Comparison of ENCODE assay signal across 13 cellular contexts in genomic region chr1:13703128-13703513, GRCh38. TPM values are rescaled to one million over a fixed set of nuclear protein-coding genes. Genes with fewer than 3 reads are reported as not detected.
A peak's percentile ranks its signal among the peaks of the same experiment; 100 is the strongest.
DNase-seq lines count a peak whose midpoint lies in the region; ATAC-seq and TF ChIP-seq lines count a peak whose summit lies in the region.
"Had no signal": no experiment of that assay in that cellular context is flagged by ENCODE, and none has a peak within 500 bp of the region (broad histone marks: within the 10 kb centered on the region; RNA-seq: fewer than 3 reads in every experiment).

No MANE protein-coding gene starts in this region.

- H3K4me1 Mint-ChIP-seq in activated naive CD8-positive, alpha-beta T cell (ENCODE audit: low read depth): peaks cover 77% of the 10 kb centered on the region
- peaks cover 6% of the 10 kb centered on the region for H3K4me1 Mint-ChIP-seq in Caco-2 (ENCODE audit: low read depth, unreplicated experiment)

- peak overlapping the region; percentile 77 for H3K4me2 ChIP-seq in BLaER1

- H4K20me1 ChIP-seq in BLaER1: peaks cover 21% of the 10 kb centered on the region; the same call in 1 of the 2 replicates

- peaks cover 9% of the 10 kb centered on the region for H3K36me3 Mint-ChIP-seq in activated naive CD8-positive, alpha-beta T cell
- H3K36me3 Mint-ChIP-seq in Caco-2 (ENCODE audit: insufficient read depth, unreplicated experiment): peaks cover 6% of the 10 kb centered on the region

- TF ChIP-seq CTCF in GM12875 (IDR thresholded peaks at IDR 0.05; ENCODE audit: borderline replicate concordance, insufficient read depth, low read depth, low read length): no peak
- TF ChIP-seq CTCF in gastrocnemius medialis (IDR thresholded peaks at IDR 0.05 in 4 of 5, conservative IDR thresholded peaks at IDR 0.05 in 1 of 5): no peak
- TF ChIP-seq CTCF in Caco-2 (IDR thresholded peaks at IDR 0.05; ENCODE audit: insufficient read depth in 1 of 2, low read depth in 1 of 2, low read length in 1 of 2, severe bottlenecking in 1 of 2, unreplicated experiment in 1 of 2): no peak

- 0 out of 2 replicates have a peak overlapping the region, but pooled peaks have one; percentile 90 for H3K9ac ChIP-seq in BLaER1

- peaks cover 10% of the 10 kb centered on the region; the same call in 1 of the 2 replicates for H3K36me3 ChIP-seq in BLaER1
- no peaks in the 10 kb centered on the region for H3K36me3 ChIP-seq in gastrocnemius medialis
- no peaks in the 10 kb centered on the region for H3K36me3 ChIP-seq in Caco-2 (ENCODE audit: control insufficient read depth, insufficient read depth, low read length)

- H3K9me3 ChIP-seq in BLaER1: peaks cover 3% of the 10 kb centered on the region
- peaks cover 0 to 2% (median 0%) of the 10 kb centered on the region in 3 donors for H3K9me3 ChIP-seq in gastrocnemius medialis
- H3K9me3 ChIP-seq in Caco-2: no peaks in the 10 kb centered on the region

- H3K27ac Mint-ChIP-seq in activated naive CD8-positive, alpha-beta T cell: peak overlapping the region; percentile 89
- no peak overlapping the region for H3K27ac Mint-ChIP-seq in Caco-2 (ENCODE audit: unreplicated experiment)

- H3K27me3 ChIP-seq in BLaER1: no peaks in the 10 kb centered on the region
- no peaks in the 10 kb centered on the region for H3K27me3 ChIP-seq in gastrocnemius medialis
- H3K27me3 ChIP-seq in Caco-2 (replicated peaks; ENCODE audit: control insufficient read depth, insufficient read depth, low read length): no peaks in the 10 kb centered on the region

- ATAC-seq in HG03280 (IDR thresholded peaks at IDR 0.05; ENCODE audit: unreplicated experiment): peak; percentile 6
- ATAC-seq in SK-N-SH treated with all-trans-retinoic acid at 6 μM for 48 hours: no peak
- no peak for ATAC-seq in gastrocnemius medialis
- ATAC-seq: sciatic nerve had no signal

- in situ Hi-C loops in gastrocnemius medialis (cut with MboI; ENCODE audit: low sequenced_read_pairs in 4 of 4): no loop called here

- TF ChIP-seq POLR2A in gastrocnemius medialis (IDR thresholded peaks at IDR 0.05): no peak

- BruUV-seq in Caco-2 (replicated peaks; lab: Mats Ljungman, UMichigan): no TSS peak

- intact Hi-C loops in gastrocnemius medialis (cut with DNase I; ENCODE audit: low total_unique reads) (loop anchor here (5.0 kb wide), 1 partner anchor 44 kb away; no protein-coding TSS in a partner anchor), Caco-2 (cut with micrococcal nuclease; ENCODE audit: unreplicated experiment) (loop anchor here (5.0 kb wide), 1 partner anchor 44 kb away; no protein-coding TSS in a partner anchor)

- H3K4me1 ChIP-seq in BLaER1 (peaks cover 61% of the 10 kb centered on the region), gastrocnemius medialis (peaks cover 11 to 12% of the 10 kb centered on the region in 2 donors), Caco-2 (0 out of 2 replicates have a peak, but pooled peaks cover 6% of the 10 kb centered on the region)

- H3K4me3 ChIP-seq in BLaER1 (peak overlapping the region; percentile 82; the same call in 1 of the 2 replicates), GM12875 (ENCODE audit: low read depth, low read length) (peak overlapping the region; percentile 11), gastrocnemius medialis (no peak overlapping the region), Caco-2 (ENCODE audit: low read depth, low read length) (no peak overlapping the region)

- DNase-seq in gastrocnemius medialis (no peak), NCI-H2227 treated with DMSO at 0.1 percent for 48 hours (lab: John Stamatoyannopoulos, UW) (no peak), Caco-2 (no peak)
- DNase-seq: AML-193, EL, NCI-H1048, RPMI8226 had no signal

- H3K27ac ChIP-seq in BLaER1 (peak overlapping the region; percentile 97; the same call in 1 of the 2 replicates), gastrocnemius medialis (no peak overlapping the region)

- POLR2A ChIA-PET in Caco-2 (lab: Charles Lee): no interaction called here

- no peaks in the 10 kb centered on the region for H3K27me3 Mint-ChIP-seq in activated naive CD8-positive, alpha-beta T cell
- H3K27me3 Mint-ChIP-seq in Caco-2 (ENCODE audit: insufficient read depth, unreplicated experiment): no peaks in the 10 kb centered on the region

- peak overlapping the region; percentile 98 for H3K4me3 Mint-ChIP-seq in activated naive CD8-positive, alpha-beta T cell
- H3K4me3 Mint-ChIP-seq in Caco-2 (ENCODE audit: unreplicated experiment): no peak overlapping the region

- CTCF ChIA-PET in Caco-2 (lab: Charles Lee): no interaction called here

- H3K9me3 Mint-ChIP-seq in activated naive CD8-positive, alpha-beta T cell (ENCODE audit: low read depth): no peaks in the 10 kb centered on the region
- no peaks in the 10 kb centered on the region for H3K9me3 Mint-ChIP-seq in Caco-2 (ENCODE audit: unreplicated experiment)

TF ChIP-seq in SK-N-SH treated with all-trans-retinoic acid at 6 μM for 48 hours, 23 proteins besides CTCF, POLR2A, EP300 and RAD21:
- TF ChIP-seq TSHZ2 (CRISPR knock-in tag; IDR thresholded peaks at IDR 0.05): no peak
- no peak for TF ChIP-seq OSR1 (CRISPR knock-in tag; IDR thresholded peaks at IDR 0.05)
- no peak for TF ChIP-seq ESRRG (CRISPR knock-in tag; IDR thresholded peaks at IDR 0.05)

RNA-seq across cellular contexts. Expression of gene PRDM2, which starts 3.1 kb away (rescaled TPM):
- total RNA-seq in gastrocnemius medialis (10 to 100 TPM; 24.1 to 38.3 (median 35.6) TPM), Caco-2 (2022) (29.8 and 32.7 TPM in 2 replicates)

Comparison
In these comparisons a context has a peak if more than half of its experiments do, and no peak if none do; other contexts are left out.
1. H3K4me3 ChIP-seq: peak in BLaER1 (single experiment) and GM12875 (single experiment); none in gastrocnemius medialis (0 of 4) and Caco-2 (single experiment).